In the genomic region with DNA sequence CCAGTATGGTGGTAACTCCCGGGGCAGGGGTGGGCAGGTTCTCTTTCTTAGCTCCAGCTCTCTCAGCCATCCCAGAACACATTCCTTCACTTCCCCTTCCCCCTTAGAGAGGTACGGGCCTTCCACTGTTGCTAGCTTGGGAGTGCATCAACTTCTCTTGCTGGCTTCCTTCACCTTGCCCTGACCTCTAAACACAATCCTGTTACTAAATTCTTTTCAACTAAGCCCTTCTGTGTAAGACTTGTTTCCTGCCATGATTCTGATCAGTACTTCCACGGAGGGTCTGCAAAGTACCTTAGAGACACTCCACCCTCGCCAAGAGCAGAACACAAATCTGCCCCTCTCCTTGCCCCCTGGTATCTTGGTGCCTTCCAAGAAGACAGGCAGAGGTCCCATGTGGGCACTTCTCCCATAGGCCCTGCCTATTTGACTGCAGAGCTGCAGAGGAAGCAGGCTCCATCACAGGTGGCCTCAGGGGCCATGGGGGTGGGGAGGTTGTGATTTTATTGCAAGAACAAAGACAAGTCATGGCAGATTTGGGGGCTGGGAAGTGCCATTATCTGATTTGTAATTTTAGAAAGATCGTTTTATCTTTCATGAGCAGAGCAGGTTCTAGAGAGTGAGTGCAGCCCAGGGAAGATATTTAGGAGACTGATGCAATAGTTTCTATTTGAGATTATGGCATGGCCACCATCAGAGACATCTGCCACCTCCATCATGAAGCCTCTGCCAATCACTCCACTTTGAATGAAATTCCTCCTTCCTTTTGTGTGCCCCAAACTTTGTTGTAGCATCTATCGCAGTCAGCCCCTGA, we compare ENCODE assay signal across 1 cellular context.
TF ChIP-seq lines count a peak whose summit lies in the region.

No MANE protein-coding gene starts in this region.

TF ChIP-seq in K562, 482 proteins besides CTCF, POLR2A, EP300 and RAD21:
- TF ChIP-seq ZNF551 (CRISPR knock-in tag; IDR thresholded peaks at IDR 0.05) (no peak), TCF3 (CRISPR knock-in tag; IDR thresholded peaks at IDR 0.05) (0 out of 2 replicates have a peak, but pooled peaks have one; percentile 14), ARID1B (IDR thresholded peaks at IDR 0.05) (0 out of 2 replicates have a peak, but pooled peaks have one; percentile 18), ESRRA (IDR thresholded peaks at IDR 0.05; ENCODE audit: borderline replicate concordance, low read depth) (peak; percentile 80), ZFP36 (IDR thresholded peaks at IDR 0.05; ENCODE audit: low read depth, low read length, partially characterized antibody) (peak; percentile 43), BCOR (IDR thresholded peaks at IDR 0.05) (no peak), XRCC4 (IDR thresholded peaks at IDR 0.05; ENCODE audit: extremely low read depth, insufficient read depth, insufficient read length) (no peak), NFIX (CRISPR knock-in tag; IDR thresholded peaks at IDR 0.05; ENCODE audit: low read depth) (no peak), RB1 (IDR thresholded peaks at IDR 0.05; ENCODE audit: low read depth) (no peak), SMARCE1 (IDR thresholded peaks at IDR 0.05) (no peak; the same call in 1 of the 2 replicates), CBFA2T3 (IDR thresholded peaks at IDR 0.05) (peak; percentile 21; the same call in 1 of the 2 replicates), TAL1 (IDR thresholded peaks at IDR 0.05) (0 out of 2 replicates have a peak, but pooled peaks have one; percentile 27), ZNF41 (CRISPR knock-in tag; conservative IDR thresholded peaks at IDR 0.05) (no peak), RCOR1 (IDR thresholded peaks at IDR 0.05; ENCODE audit: borderline replicate concordance in 1 of 2, low read depth in 2 of 2, low read length in 2 of 2) (0 out of 4 replicates have a peak, but pooled peaks of 1 of the 2 experiments have one; percentile 34), TAF9B (IDR thresholded peaks at IDR 0.05; ENCODE audit: partially characterized antibody) (no peak), CEBPG (CRISPR knock-in tag; IDR thresholded peaks at IDR 0.05) (peak; percentile 38; the same call in 1 of the 2 replicates), CEBPG (tag; conservative IDR thresholded peaks at IDR 0.05 in 1 of 2, IDR thresholded peaks at IDR 0.05 in 1 of 2) (peak; percentile 42 to 64; a peak in 3 of 4 replicates), ZNF436 (CRISPR knock-in tag; IDR thresholded peaks at IDR 0.05) (no peak)
- TF ChIP-seq, protein P1, sequence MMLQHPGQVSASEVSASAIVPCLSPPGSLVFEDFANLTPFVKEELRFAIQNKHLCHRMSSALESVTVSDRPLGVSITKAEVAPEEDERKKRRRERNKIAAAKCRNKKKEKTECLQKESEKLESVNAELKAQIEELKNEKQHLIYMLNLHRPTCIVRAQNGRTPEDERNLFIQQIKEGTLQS (IDR thresholded peaks at IDR 0.05), result peak; percentile 40; the same call in 1 of the 2 replicates
- TF ChIP-seq, protein P1 (CRISPR knock-in tag; conservative IDR thresholded peaks at IDR 0.05), result no peak
- TF ChIP-seq, protein P2, sequence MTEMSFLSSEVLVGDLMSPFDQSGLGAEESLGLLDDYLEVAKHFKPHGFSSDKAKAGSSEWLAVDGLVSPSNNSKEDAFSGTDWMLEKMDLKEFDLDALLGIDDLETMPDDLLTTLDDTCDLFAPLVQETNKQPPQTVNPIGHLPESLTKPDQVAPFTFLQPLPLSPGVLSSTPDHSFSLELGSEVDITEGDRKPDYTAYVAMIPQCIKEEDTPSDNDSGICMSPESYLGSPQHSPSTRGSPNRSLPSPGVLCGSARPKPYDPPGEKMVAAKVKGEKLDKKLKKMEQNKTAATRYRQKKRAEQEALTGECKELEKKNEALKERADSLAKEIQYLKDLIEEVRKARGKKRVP (CRISPR knock-in tag; IDR thresholded peaks at IDR 0.05), result peak; percentile 77
